Comparison of ENCODE assay signal across 2 cellular contexts in genomic region chr20:53582574-53583351, GRCh38.
TF ChIP-seq lines count a peak whose summit lies in the region.

No MANE protein-coding gene starts in this region.

TF ChIP-seq in PFSK-1, 5 proteins besides CTCF, POLR2A, EP300 and RAD21 (continued from another document):
- TF ChIP-seq REST (IDR thresholded peaks at IDR 0.05; ENCODE audit: insufficient read depth in 1 of 2, low read depth in 2 of 2, low read length in 2 of 2) (no peak), POLR2AphosphoS5 (IDR thresholded peaks at IDR 0.05; ENCODE audit: low read depth, low read length) (no peak; the same call in 1 of the 2 replicates), FOXP2 (optimal IDR thresholded peaks at IDR 0.05; ENCODE audit: borderline replicate concordance, extremely low read depth, extremely low read length, insufficient read depth) (no peak), TAF1 (IDR thresholded peaks at IDR 0.05; ENCODE audit: borderline replicate concordance, insufficient read depth, low read length) (0 out of 2 replicates have a peak, but pooled peaks have one; percentile 5)

TF ChIP-seq in GM12878, 131 proteins besides CTCF, POLR2A, EP300 and RAD21 (continued from another document):
- TF ChIP-seq, protein P1, sequence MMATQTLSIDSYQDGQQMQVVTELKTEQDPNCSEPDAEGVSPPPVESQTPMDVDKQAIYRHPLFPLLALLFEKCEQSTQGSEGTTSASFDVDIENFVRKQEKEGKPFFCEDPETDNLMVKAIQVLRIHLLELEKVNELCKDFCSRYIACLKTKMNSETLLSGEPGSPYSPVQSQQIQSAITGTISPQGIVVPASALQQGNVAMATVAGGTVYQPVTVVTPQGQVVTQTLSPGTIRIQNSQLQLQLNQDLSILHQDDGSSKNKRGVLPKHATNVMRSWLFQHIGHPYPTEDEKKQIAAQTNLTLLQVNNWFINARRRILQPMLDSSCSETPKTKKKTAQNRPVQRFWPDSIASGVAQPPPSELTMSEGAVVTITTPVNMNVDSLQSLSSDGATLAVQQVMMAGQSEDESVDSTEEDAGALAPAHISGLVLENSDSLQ (IDR thresholded peaks at IDR 0.05) = peak; percentile 54
- TF ChIP-seq BCL3 (IDR thresholded peaks at IDR 0.05; ENCODE audit: borderline replicate concordance, insufficient read depth, low read depth, low read length, poor library complexity, severe bottlenecking) (no peak), NFXL1 (IDR thresholded peaks at IDR 0.05; ENCODE audit: borderline replicate concordance) (peak; percentile 81; the same call in 1 of the 2 replicates), ETV6 (conservative IDR thresholded peaks at IDR 0.05 in 1 of 2, IDR thresholded peaks at IDR 0.05 in 1 of 2; ENCODE audit: borderline replicate concordance in 1 of 2, low read depth in 1 of 2) (peak in 1 of 2 experiments; percentile 87; a peak in 2 of 4 replicates), IKZF2 (IDR thresholded peaks at IDR 0.05) (peak; percentile 49 to 51; a peak in 2 of 4 replicates), EED (IDR thresholded peaks at IDR 0.05; ENCODE audit: low read depth) (peak; percentile 38; the same call in 1 of the 2 replicates), IKZF1 (conservative IDR thresholded peaks at IDR 0.05) (peak; percentile 38), JUNB (IDR thresholded peaks at IDR 0.05) (peak; percentile 52; the same call in 1 of the 2 replicates), WRNIP1 (IDR thresholded peaks at IDR 0.05; ENCODE audit: borderline replicate concordance, low read depth, low read length) (peak; percentile 37; the same call in 1 of the 2 replicates), NBN (IDR thresholded peaks at IDR 0.05) (no peak), ZNF24 (IDR thresholded peaks at IDR 0.05) (0 out of 2 replicates have a peak, but pooled peaks have one; percentile 10), RUNX3 (IDR thresholded peaks at IDR 0.05; ENCODE audit: low read length) (0 out of 2 replicates have a peak, but pooled peaks have one; percentile 4), CHD4 (IDR thresholded peaks at IDR 0.05) (no peak), SMARCA5 (IDR thresholded peaks at IDR 0.05) (0 out of 2 replicates have a peak, but pooled peaks have one; percentile 29), MTA2 (IDR thresholded peaks at IDR 0.05; ENCODE audit: low read depth) (0 out of 2 replicates have a peak, but pooled peaks have one; percentile 12), POLR2AphosphoS5 (IDR thresholded peaks at IDR 0.05; ENCODE audit: low read length) (no peak)
- TF ChIP-seq, protein P2, sequence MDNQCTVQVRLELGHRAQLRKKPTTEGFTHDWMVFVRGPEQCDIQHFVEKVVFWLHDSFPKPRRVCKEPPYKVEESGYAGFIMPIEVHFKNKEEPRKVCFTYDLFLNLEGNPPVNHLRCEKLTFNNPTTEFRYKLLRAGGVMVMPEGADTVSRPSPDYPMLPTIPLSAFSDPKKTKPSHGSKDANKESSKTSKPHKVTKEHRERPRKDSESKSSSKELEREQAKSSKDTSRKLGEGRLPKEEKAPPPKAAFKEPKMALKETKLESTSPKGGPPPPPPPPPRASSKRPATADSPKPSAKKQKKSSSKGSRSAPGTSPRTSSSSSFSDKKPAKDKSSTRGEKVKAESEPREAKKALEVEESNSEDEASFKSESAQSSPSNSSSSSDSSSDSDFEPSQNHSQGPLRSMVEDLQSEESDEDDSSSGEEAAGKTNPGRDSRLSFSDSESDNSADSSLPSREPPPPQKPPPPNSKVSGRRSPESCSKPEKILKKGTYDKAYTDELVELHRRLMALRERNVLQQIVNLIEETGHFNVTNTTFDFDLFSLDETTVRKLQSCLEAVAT (IDR thresholded peaks at IDR 0.05) = 0 out of 2 replicates have a peak, but pooled peaks have one; percentile 33
TF ChIP-seq in GM12878: peak in this region for 13.
